In the genomic region with DNA sequence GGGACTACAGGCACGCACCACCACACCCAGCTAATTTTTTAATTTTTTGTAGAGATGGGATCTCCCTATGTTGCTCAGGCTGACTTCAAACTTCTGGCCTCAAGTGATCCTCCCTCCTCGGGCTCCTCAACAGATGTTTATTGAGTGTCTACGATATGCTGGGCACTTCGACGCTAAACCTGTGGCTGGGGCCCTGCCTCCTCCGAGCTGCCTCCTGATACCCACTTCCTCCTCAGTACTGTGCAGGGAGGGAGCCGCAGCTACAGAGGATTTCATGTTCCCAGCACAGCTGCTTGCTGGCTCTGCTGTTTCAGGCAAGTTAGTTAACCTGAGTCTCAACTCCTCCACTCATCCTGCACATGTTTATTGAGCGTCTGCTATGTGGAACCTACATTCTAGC, we compare ENCODE assay signal across 19 cellular contexts. TPM values are rescaled to one million over a fixed set of nuclear protein-coding genes. Genes with fewer than 3 reads are reported as not detected.
"Had no signal": no experiment of that assay in that cellular context is flagged by ENCODE, and none has a peak within 500 bp of the region (broad histone marks: within the 10 kb centered on the region; RNA-seq: fewer than 3 reads in every experiment).

No MANE protein-coding gene starts in this region.

- DNase-seq: activated CD4-positive, alpha-beta memory T cell treated with anti-CD3 and anti-CD28 coated beads for 36 hours; activated CD4-positive, alpha-beta T cell treated with anti-CD3 and anti-CD28 coated beads for 48 hours; activated effector memory CD4-positive, alpha-beta T cell treated with Interleukin-2 at 50 U/mL for 16 hours; activated naive CD4-positive, alpha-beta T cell treated with anti-CD3 and anti-CD28 coated beads for 36 hours; activated T-cell treated with anti-CD3 and anti-CD28 coated beads, Interleukin-2, amount 50 U/mL, for 72 hours; dermis blood vessel endothelial cell; effector memory CD4-positive, alpha-beta T cell; foreskin melanocyte; immature natural killer cell; naive thymus-derived CD8-positive, alpha-beta T cell; stimulated activated CD4-positive, alpha-beta T cell treated with anti-CD3 and anti-CD28 coated beads, Interleukin-4, amount 100 ng/mL, for 1 hour; stimulated activated naive CD4-positive, alpha-beta T cell; SW 1271; T-helper 17 cell; upper lobe of left lung had no signal

- H3K4me1 Mint-ChIP-seq: immature natural killer cell; mesothelial cell of epicardium; naive thymus-derived CD8-positive, alpha-beta T cell; T-helper 17 cell had no signal

- H3K36me3 ChIP-seq: upper lobe of left lung had no signal

- H3K27ac ChIP-seq: hepatocyte had no signal

- H3K79me2 ChIP-seq: hepatocyte had no signal

- H3K4me3 ChIP-seq: hepatocyte, upper lobe of left lung had no signal

- H3K4me3 Mint-ChIP-seq: activated CD4-positive, alpha-beta memory T cell treated with anti-CD3 and anti-CD28 coated beads for 36 hours; activated naive CD4-positive, alpha-beta T cell treated with anti-CD3 and anti-CD28 coated beads for 36 hours; activated T-cell treated with anti-CD3 and anti-CD28 coated beads, Interleukin-2, amount 50 U/mL, for 72 hours; brain; immature natural killer cell; mesothelial cell of epicardium; naive thymus-derived CD8-positive, alpha-beta T cell; T-helper 17 cell had no signal

- H3K9me3 ChIP-seq: upper lobe of left lung had no signal

- H3K27me3 ChIP-seq: hepatocyte, upper lobe of left lung had no signal

- H2AFZ ChIP-seq: hepatocyte had no signal

- H3K36me3 Mint-ChIP-seq: activated CD4-positive, alpha-beta memory T cell treated with anti-CD3 and anti-CD28 coated beads for 36 hours; immature natural killer cell; naive thymus-derived CD8-positive, alpha-beta T cell had no signal

- H3K27ac Mint-ChIP-seq: activated CD4-positive, alpha-beta memory T cell treated with anti-CD3 and anti-CD28 coated beads for 36 hours; activated naive CD4-positive, alpha-beta T cell treated with anti-CD3 and anti-CD28 coated beads for 36 hours; activated T-cell treated with anti-CD3 and anti-CD28 coated beads, Interleukin-2, amount 50 U/mL, for 72 hours; brain; immature natural killer cell; mesothelial cell of epicardium; T-helper 17 cell had no signal

- H3K9me3 Mint-ChIP-seq: activated CD4-positive, alpha-beta memory T cell treated with anti-CD3 and anti-CD28 coated beads for 36 hours; activated naive CD4-positive, alpha-beta T cell treated with anti-CD3 and anti-CD28 coated beads for 36 hours; activated T-cell treated with anti-CD3 and anti-CD28 coated beads, Interleukin-2, amount 50 U/mL, for 72 hours; brain; immature natural killer cell; mesothelial cell of epicardium; naive thymus-derived CD8-positive, alpha-beta T cell had no signal

- H3K27me3 Mint-ChIP-seq: brain; naive thymus-derived CD8-positive, alpha-beta T cell had no signal

- ATAC-seq: activated T-cell treated with anti-CD3 and anti-CD28 coated beads, Interleukin-2, amount 50 U/mL, for 72 hours; left lobe of liver; naive thymus-derived CD8-positive, alpha-beta T cell; T-helper 17 cell had no signal

- H3K4me2 ChIP-seq: hepatocyte had no signal

RNA-seq across cellular contexts. Expression of gene AIF1L, which starts 9.6 kb away (rescaled TPM):
- total RNA-seq: naive thymus-derived CD8-positive, alpha-beta T cell had no signal
- polyA plus RNA-seq: immature natural killer cell; naive thymus-derived CD8-positive, alpha-beta T cell had no signal
